In the genomic region with DNA sequence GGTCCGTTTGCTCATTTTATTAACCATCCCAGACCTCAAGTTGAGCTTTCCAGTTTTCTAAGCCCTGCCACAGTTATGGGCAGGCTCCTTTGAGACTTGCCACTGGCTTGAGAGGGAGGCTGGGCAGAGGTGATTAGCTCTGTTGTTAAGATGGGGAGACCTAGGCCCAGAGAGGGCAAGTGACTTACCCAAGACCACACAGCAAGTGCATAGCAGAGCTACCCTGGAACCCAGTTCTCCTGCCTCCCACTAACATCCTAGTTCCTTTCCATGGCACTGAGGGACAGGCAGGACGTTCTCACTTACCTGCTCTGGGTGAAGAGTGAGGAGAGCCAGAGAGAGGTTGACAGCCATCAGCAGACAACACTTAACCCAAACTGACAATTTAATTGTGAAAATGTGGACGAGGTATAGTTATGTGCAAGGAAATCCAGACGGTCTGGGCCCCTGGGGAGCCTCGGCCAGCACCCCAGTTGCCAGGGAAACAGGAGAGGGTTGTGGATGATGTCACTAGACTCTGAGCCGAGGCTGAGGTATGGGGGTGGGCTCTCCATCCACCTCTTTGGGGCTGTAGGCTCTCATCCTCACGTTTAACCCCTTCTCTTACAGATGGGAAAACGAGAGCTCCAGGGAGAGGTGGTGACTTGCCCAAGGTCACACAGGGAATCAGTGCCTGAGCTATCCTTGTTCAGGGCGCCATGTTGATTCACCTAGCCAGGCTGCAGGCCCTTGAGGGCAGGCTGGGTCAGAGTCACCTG, we compare ENCODE assay signal across 1 cellular context.
TF ChIP-seq lines count a peak whose summit lies in the region.

No MANE protein-coding gene starts in this region.

TF ChIP-seq in K562, 482 proteins besides CTCF, POLR2A, EP300 and RAD21 (continues in another document):
- TF ChIP-seq, protein P1, sequence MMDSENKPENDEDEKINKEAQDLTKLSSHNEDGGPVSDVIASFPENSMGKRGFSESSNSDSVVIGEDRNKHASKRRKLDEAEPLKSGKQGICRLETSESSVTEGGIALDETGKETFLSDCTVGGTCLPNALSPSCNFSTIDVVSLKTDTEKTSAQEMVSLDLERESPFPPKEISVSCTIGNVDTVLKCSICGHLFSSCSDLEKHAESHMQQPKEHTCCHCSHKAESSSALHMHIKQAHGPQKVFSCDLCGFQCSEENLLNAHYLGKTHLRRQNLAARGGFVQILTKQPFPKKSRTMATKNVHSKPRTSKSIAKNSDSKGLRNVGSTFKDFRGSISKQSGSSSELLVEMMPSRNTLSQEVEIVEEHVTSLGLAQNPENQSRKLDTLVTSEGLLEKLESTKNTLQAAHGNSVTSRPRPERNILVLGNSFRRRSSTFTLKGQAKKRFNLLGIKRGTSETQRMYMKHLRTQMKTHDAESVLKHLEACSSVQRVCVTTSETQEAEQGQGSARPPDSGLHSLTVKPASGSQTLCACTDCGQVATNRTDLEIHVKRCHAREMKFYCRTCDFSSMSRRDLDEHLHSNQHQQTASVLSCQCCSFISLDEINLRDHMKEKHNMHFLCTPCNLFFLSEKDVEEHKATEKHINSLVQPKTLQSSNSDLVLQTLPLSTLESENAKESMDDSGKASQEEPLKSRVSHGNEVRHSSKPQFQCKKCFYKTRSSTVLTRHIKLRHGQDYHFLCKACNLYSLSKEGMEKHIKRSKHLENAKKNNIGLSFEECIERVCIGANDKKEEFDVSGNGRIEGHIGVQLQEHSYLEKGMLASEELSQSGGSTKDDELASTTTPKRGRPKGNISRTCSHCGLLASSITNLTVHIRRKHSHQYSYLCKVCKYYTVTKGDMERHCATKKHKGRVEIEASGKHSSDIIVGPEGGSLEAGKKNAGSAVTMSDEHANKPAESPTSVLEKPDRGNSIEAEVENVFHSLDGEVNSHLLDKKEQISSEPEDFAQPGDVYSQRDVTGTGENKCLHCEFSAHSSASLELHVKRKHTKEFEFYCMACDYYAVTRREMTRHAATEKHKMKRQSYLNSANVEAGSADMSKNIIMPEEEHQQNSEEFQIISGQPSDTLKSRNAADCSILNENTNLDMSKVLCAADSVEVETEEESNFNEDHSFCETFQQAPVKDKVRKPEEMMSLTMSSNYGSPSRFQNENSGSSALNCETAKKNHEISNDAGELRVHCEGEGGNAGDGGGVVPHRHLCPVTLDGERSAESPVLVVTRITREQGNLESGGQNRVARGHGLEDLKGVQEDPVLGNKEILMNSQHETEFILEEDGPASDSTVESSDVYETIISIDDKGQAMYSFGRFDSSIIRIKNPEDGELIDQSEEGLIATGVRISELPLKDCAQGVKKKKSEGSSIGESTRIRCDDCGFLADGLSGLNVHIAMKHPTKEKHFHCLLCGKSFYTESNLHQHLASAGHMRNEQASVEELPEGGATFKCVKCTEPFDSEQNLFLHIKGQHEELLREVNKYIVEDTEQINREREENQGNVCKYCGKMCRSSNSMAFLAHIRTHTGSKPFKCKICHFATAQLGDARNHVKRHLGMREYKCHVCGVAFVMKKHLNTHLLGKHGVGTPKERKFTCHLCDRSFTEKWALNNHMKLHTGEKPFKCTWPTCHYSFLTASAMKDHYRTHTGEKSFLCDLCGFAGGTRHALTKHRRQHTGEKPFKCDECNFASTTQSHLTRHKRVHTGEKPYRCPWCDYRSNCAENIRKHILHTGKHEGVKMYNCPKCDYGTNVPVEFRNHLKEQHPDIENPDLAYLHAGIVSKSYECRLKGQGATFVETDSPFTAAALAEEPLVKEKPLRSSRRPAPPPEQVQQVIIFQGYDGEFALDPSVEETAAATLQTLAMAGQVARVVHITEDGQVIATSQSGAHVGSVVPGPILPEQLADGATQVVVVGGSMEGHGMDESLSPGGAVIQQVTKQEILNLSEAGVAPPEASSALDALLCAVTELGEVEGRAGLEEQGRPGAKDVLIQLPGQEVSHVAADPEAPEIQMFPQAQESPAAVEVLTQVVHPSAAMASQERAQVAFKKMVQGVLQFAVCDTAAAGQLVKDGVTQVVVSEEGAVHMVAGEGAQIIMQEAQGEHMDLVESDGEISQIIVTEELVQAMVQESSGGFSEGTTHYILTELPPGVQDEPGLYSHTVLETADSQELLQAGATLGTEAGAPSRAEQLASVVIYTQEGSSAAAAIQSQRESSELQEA (IDR thresholded peaks at IDR 0.05; ENCODE audit: low read depth), result no peak
- TF ChIP-seq, protein P2, sequence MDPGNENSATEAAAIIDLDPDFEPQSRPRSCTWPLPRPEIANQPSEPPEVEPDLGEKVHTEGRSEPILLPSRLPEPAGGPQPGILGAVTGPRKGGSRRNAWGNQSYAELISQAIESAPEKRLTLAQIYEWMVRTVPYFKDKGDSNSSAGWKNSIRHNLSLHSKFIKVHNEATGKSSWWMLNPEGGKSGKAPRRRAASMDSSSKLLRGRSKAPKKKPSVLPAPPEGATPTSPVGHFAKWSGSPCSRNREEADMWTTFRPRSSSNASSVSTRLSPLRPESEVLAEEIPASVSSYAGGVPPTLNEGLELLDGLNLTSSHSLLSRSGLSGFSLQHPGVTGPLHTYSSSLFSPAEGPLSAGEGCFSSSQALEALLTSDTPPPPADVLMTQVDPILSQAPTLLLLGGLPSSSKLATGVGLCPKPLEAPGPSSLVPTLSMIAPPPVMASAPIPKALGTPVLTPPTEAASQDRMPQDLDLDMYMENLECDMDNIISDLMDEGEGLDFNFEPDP (CRISPR knock-in tag; IDR thresholded peaks at IDR 0.05), result no peak
- TF ChIP-seq ATF1 (CRISPR knock-in tag; IDR thresholded peaks at IDR 0.05), result no peak
- no peak for TF ChIP-seq ATF1 (tag; IDR thresholded peaks at IDR 0.05)
- TF ChIP-seq, protein P3, sequence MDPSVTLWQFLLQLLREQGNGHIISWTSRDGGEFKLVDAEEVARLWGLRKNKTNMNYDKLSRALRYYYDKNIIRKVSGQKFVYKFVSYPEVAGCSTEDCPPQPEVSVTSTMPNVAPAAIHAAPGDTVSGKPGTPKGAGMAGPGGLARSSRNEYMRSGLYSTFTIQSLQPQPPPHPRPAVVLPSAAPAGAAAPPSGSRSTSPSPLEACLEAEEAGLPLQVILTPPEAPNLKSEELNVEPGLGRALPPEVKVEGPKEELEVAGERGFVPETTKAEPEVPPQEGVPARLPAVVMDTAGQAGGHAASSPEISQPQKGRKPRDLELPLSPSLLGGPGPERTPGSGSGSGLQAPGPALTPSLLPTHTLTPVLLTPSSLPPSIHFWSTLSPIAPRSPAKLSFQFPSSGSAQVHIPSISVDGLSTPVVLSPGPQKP (CRISPR knock-in tag; IDR thresholded peaks at IDR 0.05), result no peak
- TF ChIP-seq TRIM28 (IDR thresholded peaks at IDR 0.05), result no peak
- TF ChIP-seq, protein P4, sequence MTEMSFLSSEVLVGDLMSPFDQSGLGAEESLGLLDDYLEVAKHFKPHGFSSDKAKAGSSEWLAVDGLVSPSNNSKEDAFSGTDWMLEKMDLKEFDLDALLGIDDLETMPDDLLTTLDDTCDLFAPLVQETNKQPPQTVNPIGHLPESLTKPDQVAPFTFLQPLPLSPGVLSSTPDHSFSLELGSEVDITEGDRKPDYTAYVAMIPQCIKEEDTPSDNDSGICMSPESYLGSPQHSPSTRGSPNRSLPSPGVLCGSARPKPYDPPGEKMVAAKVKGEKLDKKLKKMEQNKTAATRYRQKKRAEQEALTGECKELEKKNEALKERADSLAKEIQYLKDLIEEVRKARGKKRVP (CRISPR knock-in tag; IDR thresholded peaks at IDR 0.05), result no peak
- TF ChIP-seq BCOR (IDR thresholded peaks at IDR 0.05), result peak; percentile 57; the same call in 1 of the 2 replicates
- TF ChIP-seq, protein P5, sequence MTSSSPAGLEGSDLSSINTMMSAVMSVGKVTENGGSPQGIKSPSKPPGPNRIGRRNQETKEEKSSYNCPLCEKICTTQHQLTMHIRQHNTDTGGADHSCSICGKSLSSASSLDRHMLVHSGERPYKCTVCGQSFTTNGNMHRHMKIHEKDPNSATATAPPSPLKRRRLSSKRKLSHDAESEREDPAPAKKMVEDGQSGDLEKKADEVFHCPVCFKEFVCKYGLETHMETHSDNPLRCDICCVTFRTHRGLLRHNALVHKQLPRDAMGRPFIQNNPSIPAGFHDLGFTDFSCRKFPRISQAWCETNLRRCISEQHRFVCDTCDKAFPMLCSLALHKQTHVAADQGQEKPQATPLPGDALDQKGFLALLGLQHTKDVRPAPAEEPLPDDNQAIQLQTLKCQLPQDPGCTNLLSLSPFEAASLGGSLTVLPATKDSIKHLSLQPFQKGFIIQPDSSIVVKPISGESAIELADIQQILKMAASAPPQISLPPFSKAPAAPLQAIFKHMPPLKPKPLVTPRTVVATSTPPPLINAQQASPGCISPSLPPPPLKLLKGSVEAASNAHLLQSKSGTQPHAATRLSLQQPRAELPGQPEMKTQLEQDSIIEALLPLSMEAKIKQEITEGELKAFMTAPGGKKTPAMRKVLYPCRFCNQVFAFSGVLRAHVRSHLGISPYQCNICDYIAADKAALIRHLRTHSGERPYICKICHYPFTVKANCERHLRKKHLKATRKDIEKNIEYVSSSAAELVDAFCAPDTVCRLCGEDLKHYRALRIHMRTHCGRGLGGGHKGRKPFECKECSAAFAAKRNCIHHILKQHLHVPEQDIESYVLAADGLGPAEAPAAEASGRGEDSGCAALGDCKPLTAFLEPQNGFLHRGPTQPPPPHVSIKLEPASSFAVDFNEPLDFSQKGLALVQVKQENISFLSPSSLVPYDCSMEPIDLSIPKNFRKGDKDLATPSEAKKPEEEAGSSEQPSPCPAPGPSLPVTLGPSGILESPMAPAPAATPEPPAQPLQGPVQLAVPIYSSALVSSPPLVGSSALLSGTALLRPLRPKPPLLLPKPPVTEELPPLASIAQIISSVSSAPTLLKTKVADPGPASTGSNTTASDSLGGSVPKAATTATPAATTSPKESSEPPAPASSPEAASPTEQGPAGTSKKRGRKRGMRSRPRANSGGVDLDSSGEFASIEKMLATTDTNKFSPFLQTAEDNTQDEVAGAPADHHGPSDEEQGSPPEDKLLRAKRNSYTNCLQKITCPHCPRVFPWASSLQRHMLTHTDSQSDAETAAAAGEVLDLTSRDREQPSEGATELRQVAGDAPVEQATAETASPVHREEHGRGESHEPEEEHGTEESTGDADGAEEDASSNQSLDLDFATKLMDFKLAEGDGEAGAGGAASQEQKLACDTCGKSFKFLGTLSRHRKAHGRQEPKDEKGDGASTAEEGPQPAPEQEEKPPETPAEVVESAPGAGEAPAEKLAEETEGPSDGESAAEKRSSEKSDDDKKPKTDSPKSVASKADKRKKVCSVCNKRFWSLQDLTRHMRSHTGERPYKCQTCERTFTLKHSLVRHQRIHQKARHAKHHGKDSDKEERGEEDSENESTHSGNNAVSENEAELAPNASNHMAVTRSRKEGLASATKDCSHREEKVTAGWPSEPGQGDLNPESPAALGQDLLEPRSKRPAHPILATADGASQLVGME (CRISPR knock-in tag; IDR thresholded peaks at IDR 0.05), result no peak
- peak; percentile 45; the same call in 1 of the 2 replicates for TF ChIP-seq RFX1 (IDR thresholded peaks at IDR 0.05)
- TF ChIP-seq ZNF639 (CRISPR knock-in tag; conservative IDR thresholded peaks at IDR 0.05 in 1 of 2, IDR thresholded peaks at IDR 0.05 in 1 of 2), result no peak
- TF ChIP-seq SIRT6 (IDR thresholded peaks at IDR 0.05; ENCODE audit: low read depth, low read length), result no peak
- TF ChIP-seq HOXB6 (CRISPR knock-in tag; IDR thresholded peaks at IDR 0.05; ENCODE audit: borderline replicate concordance), result no peak
- TF ChIP-seq ZNF24 (IDR thresholded peaks at IDR 0.05), result no peak
- TF ChIP-seq PRMT5 (CRISPR knock-in tag; IDR thresholded peaks at IDR 0.05), result no peak
- no peak for TF ChIP-seq ZNF165 (CRISPR knock-in tag; IDR thresholded peaks at IDR 0.05; ENCODE audit: borderline replicate concordance)
- TF ChIP-seq NUFIP1 (IDR thresholded peaks at IDR 0.05; ENCODE audit: partially characterized antibody), result no peak
- no peak for TF ChIP-seq SUPT5H (IDR thresholded peaks at IDR 0.05)
- peak; percentile 66 for TF ChIP-seq ZFP36 (IDR thresholded peaks at IDR 0.05; ENCODE audit: low read depth, low read length, partially characterized antibody)
- no peak for TF ChIP-seq YBX1 (IDR thresholded peaks at IDR 0.05)
- TF ChIP-seq CC2D1A (IDR thresholded peaks at IDR 0.05), result no peak
- TF ChIP-seq TBP (optimal IDR thresholded peaks at IDR 0.05; ENCODE audit: low read depth, low read length), result no peak
- TF ChIP-seq PTBP1 (IDR thresholded peaks at IDR 0.05; ENCODE audit: low read depth, low read length), result no peak
- TF ChIP-seq RBM25 (IDR thresholded peaks at IDR 0.05; ENCODE audit: low read depth, low read length, severe bottlenecking), result peak; percentile 66
- no peak for TF ChIP-seq ZNF143 (CRISPR knock-in tag; IDR thresholded peaks at IDR 0.05)
- TF ChIP-seq, protein P6, sequence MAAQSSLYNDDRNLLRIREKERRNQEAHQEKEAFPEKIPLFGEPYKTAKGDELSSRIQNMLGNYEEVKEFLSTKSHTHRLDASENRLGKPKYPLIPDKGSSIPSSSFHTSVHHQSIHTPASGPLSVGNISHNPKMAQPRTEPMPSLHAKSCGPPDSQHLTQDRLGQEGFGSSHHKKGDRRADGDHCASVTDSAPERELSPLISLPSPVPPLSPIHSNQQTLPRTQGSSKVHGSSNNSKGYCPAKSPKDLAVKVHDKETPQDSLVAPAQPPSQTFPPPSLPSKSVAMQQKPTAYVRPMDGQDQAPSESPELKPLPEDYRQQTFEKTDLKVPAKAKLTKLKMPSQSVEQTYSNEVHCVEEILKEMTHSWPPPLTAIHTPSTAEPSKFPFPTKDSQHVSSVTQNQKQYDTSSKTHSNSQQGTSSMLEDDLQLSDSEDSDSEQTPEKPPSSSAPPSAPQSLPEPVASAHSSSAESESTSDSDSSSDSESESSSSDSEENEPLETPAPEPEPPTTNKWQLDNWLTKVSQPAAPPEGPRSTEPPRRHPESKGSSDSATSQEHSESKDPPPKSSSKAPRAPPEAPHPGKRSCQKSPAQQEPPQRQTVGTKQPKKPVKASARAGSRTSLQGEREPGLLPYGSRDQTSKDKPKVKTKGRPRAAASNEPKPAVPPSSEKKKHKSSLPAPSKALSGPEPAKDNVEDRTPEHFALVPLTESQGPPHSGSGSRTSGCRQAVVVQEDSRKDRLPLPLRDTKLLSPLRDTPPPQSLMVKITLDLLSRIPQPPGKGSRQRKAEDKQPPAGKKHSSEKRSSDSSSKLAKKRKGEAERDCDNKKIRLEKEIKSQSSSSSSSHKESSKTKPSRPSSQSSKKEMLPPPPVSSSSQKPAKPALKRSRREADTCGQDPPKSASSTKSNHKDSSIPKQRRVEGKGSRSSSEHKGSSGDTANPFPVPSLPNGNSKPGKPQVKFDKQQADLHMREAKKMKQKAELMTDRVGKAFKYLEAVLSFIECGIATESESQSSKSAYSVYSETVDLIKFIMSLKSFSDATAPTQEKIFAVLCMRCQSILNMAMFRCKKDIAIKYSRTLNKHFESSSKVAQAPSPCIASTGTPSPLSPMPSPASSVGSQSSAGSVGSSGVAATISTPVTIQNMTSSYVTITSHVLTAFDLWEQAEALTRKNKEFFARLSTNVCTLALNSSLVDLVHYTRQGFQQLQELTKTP (IDR thresholded peaks at IDR 0.05; ENCODE audit: low read depth in 1 of 2, partially characterized antibody in 2 of 2), result no peak
- no peak for TF ChIP-seq HNRNPH1 (optimal IDR thresholded peaks at IDR 0.05; ENCODE audit: low read depth, low read length)
- TF ChIP-seq ZNF584 (CRISPR knock-in tag; IDR thresholded peaks at IDR 0.05; ENCODE audit: low read depth), result no peak
